ENCODE assay signal across 12 cellular contexts in the genomic region with DNA sequence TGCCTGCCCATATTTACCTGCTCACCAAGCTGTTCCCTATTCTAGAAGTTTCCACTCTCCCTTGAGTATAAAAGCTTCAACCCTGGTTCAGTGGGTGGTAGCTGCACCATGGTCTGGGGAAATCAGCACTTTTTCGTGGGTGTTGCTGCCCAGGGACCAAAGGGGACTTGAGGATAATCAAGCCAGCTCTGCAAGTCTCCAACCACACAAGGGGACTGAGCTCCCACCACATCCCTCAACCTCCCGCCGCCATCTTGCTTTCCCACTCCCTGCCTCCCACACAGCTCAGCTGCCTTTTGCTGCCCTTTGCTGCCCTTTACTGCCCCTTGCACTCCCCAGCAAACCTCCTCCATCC.
DNase-seq lines count a peak whose midpoint lies in the region; ATAC-seq, FAIRE-seq and TF ChIP-seq lines count a peak whose summit lies in the region.
"Had no signal": no experiment of that assay in that cellular context is flagged by ENCODE, and none has a peak within 500 bp of the region (broad histone marks: within the 10 kb centered on the region; RNA-seq: fewer than 3 reads in every experiment).

No MANE protein-coding gene starts in this region.

- peak overlapping the region; percentile 70 for H3K9ac ChIP-seq in Loucy (ENCODE audit: low read depth, low read length, poor library complexity, severe bottlenecking)

- DNase-seq in CD4-positive, alpha-beta memory T cell: no peak
- no peak for DNase-seq in activated naive CD8-positive, alpha-beta T cell treated with anti-CD3 and anti-CD28 coated beads, Interleukin-2, amount 10 ng/mL, durations not matched to agents 7 days and 5 days
- peak; percentile 69 for DNase-seq in stimulated activated CD8-positive, alpha-beta memory T cell treated with anti-CD3 and anti-CD28 coated beads, Interleukin-4, amount 100 ng/mL, for 48 hours
- DNase-seq in NCI-H2171 treated with DMSO at 0.1 percent for 48 hours (lab: John Stamatoyannopoulos, UW): no peak
- no peak for DNase-seq in pancreas
- no peak for DNase-seq in NCI-H2171 (lab: John Stamatoyannopoulos, UW)
- DNase-seq: heart right ventricle, NCI-H345, PC-9 had no signal

- POLR2A ChIA-PET in CD4-positive, alpha-beta memory T cell (lab: Charles Lee; ENCODE audit: partially characterized antibody): interaction anchor here (1.0 to 2.0 kb wide), 4 partner anchors 21 to 51 kb away, joined by 3 to 7 read pairs (median 5); no protein-coding TSS in a partner anchor
- POLR2A ChIA-PET in activated naive CD8-positive, alpha-beta T cell treated with anti-CD3 and anti-CD28 coated beads, Interleukin-2, amount 10 ng/mL, durations not matched to agents 7 days and 5 days (lab: Charles Lee): interaction anchor here (0.6 to 5.6 kb wide), 8 partner anchors 12 to 270 kb away, joined by 3 to 56 read pairs (median 8); no protein-coding TSS in a partner anchor

- no peaks in the 10 kb centered on the region for H3K27me3 Mint-ChIP-seq in CD4-positive, alpha-beta memory T cell
- H3K27me3 Mint-ChIP-seq in activated naive CD8-positive, alpha-beta T cell treated with anti-CD3 and anti-CD28 coated beads, Interleukin-2, amount 10 ng/mL, durations not matched to agents 7 days and 5 days: no peaks in the 10 kb centered on the region

- H3K4me3 Mint-ChIP-seq in CD4-positive, alpha-beta memory T cell: peak overlapping the region in 6 of 8 donors; percentile 5 to 71 (median 46)
- peak overlapping the region; percentile 53 for H3K4me3 Mint-ChIP-seq in activated naive CD8-positive, alpha-beta T cell treated with anti-CD3 and anti-CD28 coated beads, Interleukin-2, amount 10 ng/mL, durations not matched to agents 7 days and 5 days

- H3K36me3 Mint-ChIP-seq in CD4-positive, alpha-beta memory T cell: peaks cover 0 to 5% of the 10 kb centered on the region in 2 donors
- peaks cover 56% of the 10 kb centered on the region for H3K36me3 Mint-ChIP-seq in activated naive CD8-positive, alpha-beta T cell treated with anti-CD3 and anti-CD28 coated beads, Interleukin-2, amount 10 ng/mL, durations not matched to agents 7 days and 5 days

- no peak overlapping the region for H2AFZ ChIP-seq in Loucy (ENCODE audit: low read length)
- H2AFZ ChIP-seq: PC-9 had no signal

- no peaks in the 10 kb centered on the region for H4K20me1 ChIP-seq in Loucy (ENCODE audit: insufficient read depth, low read length, poor library complexity, severe bottlenecking)

- H3K27ac ChIP-seq in CD4-positive, alpha-beta memory T cell (ENCODE audit: low read depth, low read length): no peak overlapping the region
- no peak overlapping the region for H3K27ac ChIP-seq in pancreas
- H3K27ac ChIP-seq: PC-9 had no signal

- no peak for TF ChIP-seq CTCF in Loucy (conservative IDR thresholded peaks at IDR 0.05; ENCODE audit: low read length)
- no peak for TF ChIP-seq CTCF in pancreas (IDR thresholded peaks at IDR 0.05)

- ATAC-seq in activated naive CD8-positive, alpha-beta T cell treated with anti-CD3 and anti-CD28 coated beads, Interleukin-2, amount 10 ng/mL, durations not matched to agents 7 days and 5 days (ENCODE audit: low read depth): no peak
- ATAC-seq in HG02759 (IDR thresholded peaks at IDR 0.05; ENCODE audit: unreplicated experiment) (no peak), pancreas (no peak)

- no peaks in the 10 kb centered on the region for H3K27me3 ChIP-seq in CD4-positive, alpha-beta memory T cell (ENCODE audit: insufficient read depth, low read length)
- H3K27me3 ChIP-seq in Loucy (ENCODE audit: insufficient read depth, low read length, poor library complexity, severe bottlenecking): no peaks in the 10 kb centered on the region
- H3K27me3 ChIP-seq in pancreas: no peaks in the 10 kb centered on the region
- H3K27me3 ChIP-seq: heart right ventricle had no signal

- FAIRE-seq in pancreas (lab: Jason Lieb, UNC): no peak
- FAIRE-seq: G401.6 had no signal

- 81 to 85% methylated on average over 3 of the region's 3 CpGs for WGBS in pancreas, 2 donors

- H3K79me2 ChIP-seq in Loucy (ENCODE audit: insufficient read depth, low read length): no peaks in the 10 kb centered on the region

- CTCF ChIA-PET in CD4-positive, alpha-beta memory T cell (lab: Charles Lee; ENCODE audit: partially characterized antibody): interaction anchor here (0.8 to 2.6 kb wide), 3 partner anchors 12 to 51 kb away, joined by 3 to 6 read pairs (median 4); no protein-coding TSS in a partner anchor

- intact Hi-C loops in CD4-positive, alpha-beta memory T cell (cut with micrococcal nuclease): loop anchor here (1.0 to 2.0 kb wide), 2 partner anchors 42 to 51 kb away; no protein-coding TSS in a partner anchor
- intact Hi-C loops in pancreas (cut with DNase I): loop anchor here in 1 of 3 donors (10.0 kb wide), 1 partner anchor 117 kb away; no protein-coding TSS in a partner anchor

- H3K4me1 Mint-ChIP-seq in CD4-positive, alpha-beta memory T cell: peaks cover 29 to 46% (median 37%) of the 10 kb centered on the region in 4 donors
- H3K4me1 Mint-ChIP-seq in activated naive CD8-positive, alpha-beta T cell treated with anti-CD3 and anti-CD28 coated beads, Interleukin-2, amount 10 ng/mL, durations not matched to agents 7 days and 5 days: peaks cover 70% of the 10 kb centered on the region

- no peaks in the 10 kb centered on the region for H3K9me2 ChIP-seq in Loucy (replicated peaks; ENCODE audit: low read depth, low read length)

- no peaks in the 10 kb centered on the region for H3K36me3 ChIP-seq in CD4-positive, alpha-beta memory T cell (ENCODE audit: insufficient read depth, low read length)
- H3K36me3 ChIP-seq in Loucy (ENCODE audit: insufficient read depth, low read length) (no peaks in the 10 kb centered on the region), pancreas (no peaks in the 10 kb centered on the region)
- H3K36me3 ChIP-seq: heart right ventricle had no signal

- peak overlapping the region; percentile 77 for H3K4me2 ChIP-seq in Loucy (ENCODE audit: low read depth, low read length, poor library complexity, severe bottlenecking)
- H3K4me2 ChIP-seq: PC-9 had no signal

- peak overlapping the region in 3 of 7 donors; percentile 14 to 80 (median 51) for H3K27ac Mint-ChIP-seq in CD4-positive, alpha-beta memory T cell
- H3K27ac Mint-ChIP-seq in activated naive CD8-positive, alpha-beta T cell treated with anti-CD3 and anti-CD28 coated beads, Interleukin-2, amount 10 ng/mL, durations not matched to agents 7 days and 5 days: peak overlapping the region; percentile 88

- H3K9me3 Mint-ChIP-seq in CD4-positive, alpha-beta memory T cell: peaks cover 0 to 8% (median 0%) of the 10 kb centered on the region in 8 donors
- H3K9me3 Mint-ChIP-seq in activated naive CD8-positive, alpha-beta T cell treated with anti-CD3 and anti-CD28 coated beads, Interleukin-2, amount 10 ng/mL, durations not matched to agents 7 days and 5 days: peaks cover 13% of the 10 kb centered on the region

- H3F3A ChIP-seq in Loucy (ENCODE audit: low read depth): peaks cover 6% of the 10 kb centered on the region; the same call in 1 of the 2 replicates

- H3K9me3 ChIP-seq in CD4-positive, alpha-beta memory T cell (ENCODE audit: control insufficient read depth in 1 of 2, low read length in 2 of 2): no peaks in the 10 kb centered on the region
- H3K9me3 ChIP-seq in Loucy (ENCODE audit: insufficient read depth, low read depth, low read length) (peaks cover 13% of the 10 kb centered on the region; the same call in 1 of the 2 replicates), pancreas (no peaks in the 10 kb centered on the region)

- H3K4me3 ChIP-seq in CD4-positive, alpha-beta memory T cell (ENCODE audit: low read length in 2 of 2): no peak overlapping the region
- H3K4me3 ChIP-seq in Loucy (ENCODE audit: low read length, poor library complexity, severe bottlenecking) (peak overlapping the region; percentile 54), pancreas (no peak overlapping the region)
- H3K4me3 ChIP-seq: heart right ventricle, PC-9 had no signal

- H3K4me1 ChIP-seq in CD4-positive, alpha-beta memory T cell (ENCODE audit: insufficient read depth, low read length): peaks cover 23% of the 10 kb centered on the region
- H3K4me1 ChIP-seq in Loucy (ENCODE audit: insufficient read depth, low read length, poor library complexity, severe bottlenecking) (peaks cover 72% of the 10 kb centered on the region), pancreas (no peaks in the 10 kb centered on the region)
